ENCODE assay signal across 29 cellular contexts in genomic region chr9:124928116-124928515, GRCh38.
"Had no signal": no experiment of that assay in that cellular context is flagged by ENCODE, and none has a peak within 500 bp of the region (broad histone marks: within the 10 kb centered on the region; RNA-seq: fewer than 3 reads in every experiment).

No MANE protein-coding gene starts in this region.

- H3K9me3 ChIP-seq: gastrocnemius medialis, heart right ventricle had no signal

- H3K27me3 ChIP-seq: brain microvascular endothelial cell, dorsolateral prefrontal cortex, gastrocnemius medialis, heart right ventricle had no signal

- ATAC-seq: activated CD4-positive, CD25-positive, alpha-beta regulatory T cell treated with anti-CD3 and anti-CD28 coated beads, Interleukin-2, amount 50 U/mL, for 24 hours; activated CD8-positive, alpha-beta T cell treated with anti-CD3 and anti-CD28 coated beads for 36 hours; activated T-cell treated with anti-CD3 and anti-CD28 coated beads, Interleukin-2, amount 50 U/mL, for 4 hours; activated T-helper 17 cell treated with anti-CD3 and anti-CD28 coated beads, Interleukin-2, amount 50 U/mL, for 72 hours; esophagus mucosa; gastrocnemius medialis; heart right ventricle; T-helper 17 cell had no signal

- FAIRE-seq: astrocyte, bronchial epithelial cell had no signal

- H3K4me3 ChIP-seq: coronary artery, dorsolateral prefrontal cortex, gastrocnemius medialis, heart right ventricle had no signal

- DNase-seq: activated B cell treated with CpG ODN at 0.5 μM for 24 hours; activated CD4-positive, alpha-beta T cell treated with anti-CD3 and anti-CD28 coated beads for 48 hours; activated CD4-positive, alpha-beta T cell treated with anti-CD3 and anti-CD28 coated beads, Interleukin-2, amount 50 U/mL, for 1 hour; activated CD4-positive, alpha-beta T cell treated with anti-CD3 and anti-CD28 coated beads, Interleukin-2, amount 50 U/mL, for 48 hours; activated CD8-positive, alpha-beta memory T cell treated with anti-CD3 and anti-CD28 coated beads for 24 hours; activated CD8-positive, alpha-beta T cell treated with anti-CD3 and anti-CD28 coated beads for 36 hours; activated effector memory CD4-positive, alpha-beta T cell treated with Interleukin-2 at 50 U/mL for 16 hours; activated gamma-delta T cell treated with Interleukin-2 at 50 U/mL for 16 hours; activated naive CD4-positive, alpha-beta T cell treated with anti-CD3 and anti-CD28 coated beads, Interleukin-2, amount 50 U/mL, for 16 hours; activated naive CD4-positive, alpha-beta T cell treated with Interleukin-2 at 50 U/mL for 16 hours; activated T-cell treated with anti-CD3 and anti-CD28 coated beads, Interleukin-2, amount 50 U/mL, for 4 hours; amniotic stem cell; anterior cingulate cortex; brain microvascular endothelial cell; dorsolateral prefrontal cortex; effector memory CD4-positive, alpha-beta T cell; endodermal cell; foreskin fibroblast; gastrocnemius medialis; heart right ventricle; T-helper 17 cell; T1000; WERI-Rb-1 had no signal

- H3K4me1 ChIP-seq: gastrocnemius medialis, heart right ventricle had no signal

- H3K27ac ChIP-seq: brain microvascular endothelial cell, coronary artery, gastrocnemius medialis, heart right ventricle, WERI-Rb-1 had no signal
